In the genomic region with DNA sequence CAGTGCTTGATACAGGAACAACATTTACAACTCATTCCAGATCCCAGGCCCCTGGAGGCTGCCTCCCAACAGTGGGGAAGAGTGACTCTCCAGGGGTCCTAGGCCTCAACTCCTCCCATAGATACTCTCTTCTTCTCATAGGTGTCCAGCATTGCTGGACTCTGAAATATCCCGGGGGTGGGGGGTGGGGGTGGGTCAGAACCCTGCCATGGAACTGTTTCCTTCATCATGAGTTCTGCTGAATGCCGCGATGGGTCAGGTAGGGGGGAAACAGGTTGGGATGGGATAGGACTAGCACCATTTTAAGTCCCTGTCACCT, we compare ENCODE assay signal across 12 cellular contexts. TPM values are rescaled to one million over a fixed set of nuclear protein-coding genes. Genes with fewer than 3 reads are reported as not detected.
DNase-seq lines count a peak whose midpoint lies in the region; ATAC-seq and TF ChIP-seq lines count a peak whose summit lies in the region.
"Had no signal": no experiment of that assay in that cellular context is flagged by ENCODE, and none has a peak within 500 bp of the region (broad histone marks: within the 10 kb centered on the region; RNA-seq: fewer than 3 reads in every experiment).

No MANE protein-coding gene starts in this region.

- H3K36me3 ChIP-seq in MM.1S (replicated peaks; ENCODE audit: insufficient read depth, low read length) (peaks cover 23% of the 10 kb centered on the region), colonic mucosa (peaks cover 13% of the 10 kb centered on the region), osteoblast (ENCODE audit: insufficient read depth, low read length) (peaks cover 36% of the 10 kb centered on the region)

- H3K9me2 ChIP-seq in MM.1S (replicated peaks; ENCODE audit: insufficient read depth, low read length), result no peaks in the 10 kb centered on the region

- no peaks in the 10 kb centered on the region for H3K27me3 Mint-ChIP-seq in CD4-positive, alpha-beta T cell
- no peaks in the 10 kb centered on the region for H3K27me3 Mint-ChIP-seq in Calu3 (ENCODE audit: unreplicated experiment)

- peak overlapping the region; percentile 95 for H3K27ac Mint-ChIP-seq in CD4-positive, alpha-beta T cell
- no peak overlapping the region for H3K27ac Mint-ChIP-seq in Calu3 (ENCODE audit: unreplicated experiment)

- H3K27me3 ChIP-seq in CD4-positive, alpha-beta T cell (ENCODE audit: control insufficient read depth, insufficient read depth, low read length), result no peaks in the 10 kb centered on the region
- H3K27me3 ChIP-seq in MM.1S (replicated peaks; ENCODE audit: insufficient read depth, low read length) (no peaks in the 10 kb centered on the region), colonic mucosa (no peaks in the 10 kb centered on the region), osteoblast (ENCODE audit: insufficient read depth, low read length) (no peaks in the 10 kb centered on the region)

- POLR2A ChIA-PET in CD4-positive, alpha-beta T cell (lab: Charles Lee), result interaction anchor here (1.0 to 8.3 kb wide), 5 partner anchors 13 to 153 kb away, joined by 4 to 164 read pairs (median 57); no protein-coding TSS in a partner anchor

- peaks cover 64% of the 10 kb centered on the region for H3K4me1 Mint-ChIP-seq in CD4-positive, alpha-beta T cell (ENCODE audit: low read depth)
- H3K4me1 Mint-ChIP-seq in Calu3 (ENCODE audit: low read depth, unreplicated experiment), result peaks cover 15% of the 10 kb centered on the region

- no peaks in the 10 kb centered on the region for H3K9me3 Mint-ChIP-seq in CD4-positive, alpha-beta T cell
- no peaks in the 10 kb centered on the region for H3K9me3 Mint-ChIP-seq in Calu3 (ENCODE audit: low read depth, unreplicated experiment)

- H4K20me1 ChIP-seq in MM.1S (ENCODE audit: insufficient read depth, low read length) (peaks cover 25% of the 10 kb centered on the region), osteoblast (ENCODE audit: insufficient read depth, low read length) (peaks cover 21% of the 10 kb centered on the region)

- H3K9ac ChIP-seq in MM.1S (ENCODE audit: low read length) (peak overlapping the region; percentile 99; the same call in 1 of the 2 replicates), colonic mucosa (ENCODE audit: low read depth in 2 of 2, low read length in 2 of 2) (peak overlapping the region in 1 of 2 donors; percentile 29)
- H3K9ac ChIP-seq: parathyroid adenoma had no signal

- DNase-seq in CD4-positive, alpha-beta T cell, result no peak
- no peak for DNase-seq in MM.1S
- DNase-seq in colonic mucosa, result no peak
- peak; percentile 47 for DNase-seq in osteoblast (ENCODE audit: insufficient read length, low spot score, missing footprints)
- DNase-seq in Calu3, result no peak
- no peak for DNase-seq in effector CD8-positive, alpha-beta T cell (lab: John Stamatoyannopoulos, UW)
- no peak for DNase-seq in NCI-H2196 treated with DMSO at 0.1 percent for 48 hours (lab: John Stamatoyannopoulos, UW; ENCODE audit: unreplicated experiment)
- DNase-seq: aorta, NCI-H187 had no signal

- H3K4me3 ChIP-seq in MM.1S (ENCODE audit: low read length) (peak overlapping the region; percentile 27; the same call in 1 of the 2 replicates), colonic mucosa (peak overlapping the region; percentile 14), osteoblast (ENCODE audit: insufficient read depth, low read length) (no peak overlapping the region)
- H3K4me3 ChIP-seq: lung, SK-N-MC had no signal

- no peak for TF ChIP-seq CTCF in CD4-positive, alpha-beta T cell (IDR thresholded peaks at IDR 0.05)
- TF ChIP-seq CTCF in MM.1S (IDR thresholded peaks at IDR 0.05; ENCODE audit: low read length), result no peak
- no peak for TF ChIP-seq CTCF in colonic mucosa (IDR thresholded peaks at IDR 0.05)
- no peak for TF ChIP-seq CTCF in osteoblast (IDR thresholded peaks at IDR 0.05; ENCODE audit: extremely low read depth, low read depth, low read length)
- no peak for TF ChIP-seq CTCF in Calu3 (IDR thresholded peaks at IDR 0.05; ENCODE audit: unreplicated experiment)

- H3F3A ChIP-seq in MM.1S (ENCODE audit: insufficient read depth, low read length), result peaks cover 65% of the 10 kb centered on the region

- H2AFZ ChIP-seq in MM.1S (ENCODE audit: low read length) (no peak overlapping the region), osteoblast (ENCODE audit: low read length) (no peak overlapping the region)
- H2AFZ ChIP-seq: parathyroid adenoma had no signal

- no TSS peak for BruUV-seq in Calu3 (replicated peaks; lab: Mats Ljungman, UMichigan)

- peak overlapping the region; percentile 82 for H3K4me2 ChIP-seq in MM.1S (ENCODE audit: low read depth, low read length)
- no peak overlapping the region for H3K4me2 ChIP-seq in osteoblast (ENCODE audit: insufficient read depth, low read length)

- H3K4me3 Mint-ChIP-seq in CD4-positive, alpha-beta T cell, result peak overlapping the region; percentile 95
- H3K4me3 Mint-ChIP-seq in Calu3 (ENCODE audit: low read depth, unreplicated experiment), result no peak overlapping the region

- intact Hi-C loops in CD4-positive, alpha-beta T cell (cut with DNase I, micrococcal nuclease), result loop anchor here in 1 of 2 experiments (5.0 kb wide), 2 partner anchors 72 to 287 kb away; partner anchors contain the start of gene C6orf89
- intact Hi-C loops in colonic mucosa (cut with DNase I), result loop anchor here (5.0 kb wide), 1 partner anchor 33 kb away; no protein-coding TSS in a partner anchor
- intact Hi-C loops in Calu3 (cut with micrococcal nuclease; ENCODE audit: unreplicated experiment), result loop anchor here (5.0 to 10.0 kb wide), 2 partner anchors 37 to 259 kb away; no protein-coding TSS in a partner anchor

- H3K27ac ChIP-seq in CD4-positive, alpha-beta T cell (ENCODE audit: low read depth, low read length), result peak overlapping the region; percentile 81
- H3K27ac ChIP-seq in MM.1S (ENCODE audit: low read length), result peak overlapping the region; percentile 27; the same call in 1 of the 2 replicates
- peak overlapping the region; percentile 10 for H3K27ac ChIP-seq in colonic mucosa
- H3K27ac ChIP-seq in osteoblast (ENCODE audit: low read depth, low read length), result no peak overlapping the region
- H3K27ac ChIP-seq: parathyroid adenoma, SK-N-MC had no signal

- peaks cover 60% of the 10 kb centered on the region for H3K36me3 Mint-ChIP-seq in CD4-positive, alpha-beta T cell (ENCODE audit: low read depth)
- peaks cover 72% of the 10 kb centered on the region for H3K36me3 Mint-ChIP-seq in Calu3 (ENCODE audit: insufficient read depth, unreplicated experiment)

- ATAC-seq in CD4-positive, alpha-beta T cell (ENCODE audit: poor library complexity), result no peak

- no peaks in the 10 kb centered on the region for H3K9me3 ChIP-seq in CD4-positive, alpha-beta T cell (ENCODE audit: control insufficient read depth, low read length)
- H3K9me3 ChIP-seq in MM.1S (replicated peaks; ENCODE audit: insufficient read depth, low read length) (no peaks in the 10 kb centered on the region), colonic mucosa (no peaks in the 10 kb centered on the region), osteoblast (ENCODE audit: low read depth, low read length) (no peaks in the 10 kb centered on the region)

- CTCF ChIA-PET in CD4-positive, alpha-beta T cell (lab: Charles Lee), result interaction anchor here (1.9 to 8.8 kb wide), 5 partner anchors 34 to 155 kb away, joined by 5 to 123 read pairs (median 116); no protein-coding TSS in a partner anchor
- CTCF ChIA-PET in Calu3 (lab: Charles Lee), result interaction anchor here (4.5 kb wide), 1 partner anchor 123 kb away, joined by 43 read pairs; no protein-coding TSS in a partner anchor

- peaks cover 35% of the 10 kb centered on the region for H3K4me1 ChIP-seq in MM.1S (ENCODE audit: low read length)
- H3K4me1 ChIP-seq in colonic mucosa, result no peaks in the 10 kb centered on the region
- H3K4me1 ChIP-seq in osteoblast (ENCODE audit: insufficient read depth, low read length), result peaks cover 14% of the 10 kb centered on the region

- H3K79me2 ChIP-seq in MM.1S (ENCODE audit: low read length) (peaks cover 46% of the 10 kb centered on the region), osteoblast (ENCODE audit: insufficient read depth, low read length) (peaks cover 22% of the 10 kb centered on the region)
- H3K79me2 ChIP-seq: parathyroid adenoma had no signal

RNA-seq across cellular contexts. Expression of gene PIM1, which starts 4.2 kb away (rescaled TPM):
- total RNA-seq in CD4-positive, alpha-beta T cell, result 100 to 1,000 TPM; 175 to 183 TPM
- total RNA-seq in colonic mucosa, result 10 to 100 TPM; 15.6 to 26.2 TPM
- total RNA-seq in osteoblast, result 14.8 and 16.2 TPM in 2 replicates
- 18.6 and 19.1 TPM in 2 replicates for total RNA-seq in Calu3 (2022)
